Comparison of ENCODE assay signal across 19 cellular contexts in genomic region chr1:205230965-205231364, GRCh38. TPM values are rescaled to one million over a fixed set of nuclear protein-coding genes. Genes with fewer than 3 reads are reported as not detected.
DNase-seq lines count a peak whose midpoint lies in the region; ATAC-seq and TF ChIP-seq lines count a peak whose summit lies in the region.
"Had no signal": no experiment of that assay in that cellular context is flagged by ENCODE, and none has a peak within 500 bp of the region (broad histone marks: within the 10 kb centered on the region; RNA-seq: fewer than 3 reads in every experiment).

No MANE protein-coding gene starts in this region.

- no peak overlapping the region for H3K4me3 ChIP-seq in upper lobe of right lung
- H3K4me3 ChIP-seq: left ventricle myocardium inferior, skin epidermis had no signal

- no peaks in the 10 kb centered on the region for H3K27me3 ChIP-seq in upper lobe of right lung

- peaks cover 7% of the 10 kb centered on the region for H3K36me3 Mint-ChIP-seq in activated T-cell treated with anti-CD3 and anti-CD28 coated beads, Interleukin-2, amount 50 U/mL, for 24 hours (ENCODE audit: low read depth)
- H3K36me3 Mint-ChIP-seq: stimulated activated memory B cell treated with anti-CD40 and anti-IgM and Interleukin-4, amounts not matched to agents 10 μg/mL and 1 μg/mL and 100 μg/mL, for 72 hours; type B pancreatic cell had no signal

- no peaks in the 10 kb centered on the region for H3K9me3 Mint-ChIP-seq in activated T-cell treated with anti-CD3 and anti-CD28 coated beads, Interleukin-2, amount 50 U/mL, for 24 hours
- H3K9me3 Mint-ChIP-seq: stimulated activated memory B cell treated with anti-CD40 and anti-IgM and Interleukin-4, amounts not matched to agents 10 μg/mL and 1 μg/mL and 100 μg/mL, for 72 hours; type B pancreatic cell had no signal

- no peak for ATAC-seq in upper lobe of right lung
- ATAC-seq: stimulated activated memory B cell treated with anti-CD40 and anti-IgM and Interleukin-4, amounts not matched to agents 10 μg/mL and 1 μg/mL and 100 μg/mL, for 72 hours had no signal

- H3K36me3 ChIP-seq in upper lobe of right lung: no peaks in the 10 kb centered on the region
- H3K36me3 ChIP-seq: left ventricle myocardium inferior had no signal

- no peak overlapping the region for H3K27ac Mint-ChIP-seq in activated T-cell treated with anti-CD3 and anti-CD28 coated beads, Interleukin-2, amount 50 U/mL, for 24 hours
- H3K27ac Mint-ChIP-seq: stimulated activated memory B cell treated with anti-CD40 and anti-IgM and Interleukin-4, amounts not matched to agents 10 μg/mL and 1 μg/mL and 100 μg/mL, for 72 hours; type B pancreatic cell had no signal

- DNase-seq in activated T-cell treated with anti-CD3 and anti-CD28 coated beads, Interleukin-2, amount 50 U/mL, for 24 hours: no peak
- DNase-seq in activated T-cell treated with anti-CD3 and anti-CD28 coated beads for 4 hours (no peak), medulla oblongata (ENCODE audit: extremely low spot score) (peak; percentile 50), upper lobe of right lung (peak; percentile 20), cerebellum (ENCODE audit: low spot score) (no peak), mucosa of gallbladder (ENCODE audit: low spot score) (no peak), A172 (ENCODE audit: low spot score) (no peak)
- DNase-seq: ACHN; activated CD4-positive, CD25-positive, alpha-beta regulatory T cell treated with anti-CD3 and anti-CD28 coated beads, Interleukin-2, amount 50 U/mL, for 72 hours; activated gamma-delta T cell; GOT3; left ventricle myocardium inferior; NCI-H1048; NCI-H187; stimulated activated CD4-positive, alpha-beta T cell treated with anti-CD3 and anti-CD28 coated beads, Interleukin-2, amount 100 ng/mL, for 24 hours had no signal

- H3K27me3 Mint-ChIP-seq in activated T-cell treated with anti-CD3 and anti-CD28 coated beads, Interleukin-2, amount 50 U/mL, for 24 hours: peaks cover 13% of the 10 kb centered on the region
- H3K27me3 Mint-ChIP-seq: stimulated activated memory B cell treated with anti-CD40 and anti-IgM and Interleukin-4, amounts not matched to agents 10 μg/mL and 1 μg/mL and 100 μg/mL, for 72 hours had no signal

- no peak for TF ChIP-seq CTCF in upper lobe of right lung (IDR thresholded peaks at IDR 0.05)

- peak overlapping the region; percentile 85 for H3K4me3 Mint-ChIP-seq in activated T-cell treated with anti-CD3 and anti-CD28 coated beads, Interleukin-2, amount 50 U/mL, for 24 hours

- H3K9me3 ChIP-seq in upper lobe of right lung: no peaks in the 10 kb centered on the region
- H3K9me3 ChIP-seq: left ventricle myocardium inferior had no signal

- peaks cover 62% of the 10 kb centered on the region for H3K4me1 Mint-ChIP-seq in activated T-cell treated with anti-CD3 and anti-CD28 coated beads, Interleukin-2, amount 50 U/mL, for 24 hours (ENCODE audit: low read depth)

- peaks cover 23% of the 10 kb centered on the region for H3K4me1 ChIP-seq in upper lobe of right lung

- H3K27ac ChIP-seq in angular gyrus (ENCODE audit: low read depth, low read length): peak overlapping the region; percentile 73
- H3K27ac ChIP-seq in upper lobe of right lung: no peak overlapping the region
- H3K27ac ChIP-seq: left ventricle myocardium inferior had no signal

- intact Hi-C loops in upper lobe of right lung (cut with DNase I): no loop called here

RNA-seq across cellular contexts. Expression of gene TMCC2, which starts 3.2 kb away (rescaled TPM):
- total RNA-seq in upper lobe of right lung (4.8 TPM), cerebellum (18.7 TPM), mucosa of gallbladder (2.8 TPM)
- total RNA-seq in A172 (2014; rRNA removed; shearing (Covaris generic)): 8.1 and 11.9 TPM in 2 replicates

RNA-seq across cellular contexts. Expression of gene DSTYK, which starts 19.5 kb away (rescaled TPM):
- 12.7 TPM for total RNA-seq in upper lobe of right lung
- total RNA-seq in cerebellum: 23.3 TPM
- 12.4 TPM for total RNA-seq in mucosa of gallbladder
- total RNA-seq in A172 (2014; rRNA removed; shearing (Covaris generic)): 12.3 and 13.9 TPM in 2 replicates

Comparison
In these comparisons a context has a peak if more than half of its experiments do, and no peak if none do; other contexts are left out.
1. DNase-seq: peak in medulla oblongata (single experiment) and upper lobe of right lung (single experiment); none in activated T-cell treated with anti-CD3 and anti-CD28 coated beads, Interleukin-2, amount 50 U/mL, for 24 hours (single experiment), activated T-cell treated with anti-CD3 and anti-CD28 coated beads for 4 hours (single experiment), cerebellum (single experiment), mucosa of gallbladder (single experiment) and A172 (single experiment).